26 cellular contexts compared by ENCODE assay signal in genomic region chr18:48688961-48689360, GRCh38.
"Had no signal": no experiment of that assay in that cellular context is flagged by ENCODE, and none has a peak within 500 bp of the region (broad histone marks: within the 10 kb centered on the region; RNA-seq: fewer than 3 reads in every experiment).

No MANE protein-coding gene starts in this region.

- H3K27ac ChIP-seq: brain microvascular endothelial cell, SK-N-MC, VCaP had no signal

- DNase-seq: activated CD4-positive, alpha-beta memory T cell treated with anti-CD3 and anti-CD28 coated beads for 36 hours; activated CD4-positive, alpha-beta T cell treated with anti-CD3 and anti-CD28 coated beads, Interleukin-2, amount 10 ng/mL, durations not matched to agents 7 days and 5 days; activated CD4-positive, CD25-positive, alpha-beta regulatory T cell; activated CD8-positive, alpha-beta memory T cell treated with anti-CD3 and anti-CD28 coated beads for 24 hours; activated gamma-delta T cell; activated naive CD4-positive, alpha-beta T cell treated with anti-CD3 and anti-CD28 coated beads for 36 hours; activated T-cell treated with anti-CD3 and anti-CD28 coated beads for 4 hours; activated T-cell treated with anti-CD3 and anti-CD28 coated beads, Interleukin-2, amount 50 U/mL, for 48 hours; brain microvascular endothelial cell; Kasumi-1; KBM-7; NCI-H1048; NCI-H146; NCI-H187 treated with DMSO at 0.1 percent for 48 hours; NCI-H2081 treated with DMSO at 0.1 percent for 48 hours; NCI-H2171 treated with DMSO at 0.1 percent for 48 hours; NCI-H345; NCI-H510A; NCI-H526 treated with DMSO at 0.1 percent for 48 hours; NCI-H82; RPMI8226; T-helper 1 cell had no signal

- H3K36me3 Mint-ChIP-seq: activated CD4-positive, alpha-beta memory T cell treated with anti-CD3 and anti-CD28 coated beads for 36 hours; activated naive CD8-positive, alpha-beta T cell had no signal

- H3K4me1 Mint-ChIP-seq: activated CD4-positive, alpha-beta T cell treated with anti-CD3 and anti-CD28 coated beads, Interleukin-2, amount 10 ng/mL, durations not matched to agents 7 days and 5 days; activated T-helper 17 cell treated with anti-CD3 and anti-CD28 coated beads, Interleukin-2, amount 50 U/mL, for 72 hours had no signal

- H3K27me3 ChIP-seq: brain microvascular endothelial cell had no signal

- H3K4me3 ChIP-seq: SK-N-MC had no signal

- H3K27ac Mint-ChIP-seq: activated CD4-positive, alpha-beta memory T cell treated with anti-CD3 and anti-CD28 coated beads for 36 hours; activated CD4-positive, alpha-beta T cell treated with anti-CD3 and anti-CD28 coated beads, Interleukin-2, amount 10 ng/mL, durations not matched to agents 7 days and 5 days; activated naive CD4-positive, alpha-beta T cell treated with anti-CD3 and anti-CD28 coated beads for 36 hours; activated naive CD8-positive, alpha-beta T cell; activated T-helper 17 cell treated with anti-CD3 and anti-CD28 coated beads, Interleukin-2, amount 50 U/mL, for 72 hours had no signal

- H3K9me3 Mint-ChIP-seq: activated CD4-positive, alpha-beta memory T cell treated with anti-CD3 and anti-CD28 coated beads for 36 hours; activated CD4-positive, alpha-beta T cell treated with anti-CD3 and anti-CD28 coated beads, Interleukin-2, amount 10 ng/mL, durations not matched to agents 7 days and 5 days; activated naive CD4-positive, alpha-beta T cell treated with anti-CD3 and anti-CD28 coated beads for 36 hours; activated T-helper 17 cell treated with anti-CD3 and anti-CD28 coated beads, Interleukin-2, amount 50 U/mL, for 72 hours had no signal

- H3K4me3 Mint-ChIP-seq: activated CD4-positive, alpha-beta memory T cell treated with anti-CD3 and anti-CD28 coated beads for 36 hours; activated CD4-positive, alpha-beta T cell treated with anti-CD3 and anti-CD28 coated beads, Interleukin-2, amount 10 ng/mL, durations not matched to agents 7 days and 5 days; activated naive CD4-positive, alpha-beta T cell treated with anti-CD3 and anti-CD28 coated beads for 36 hours; activated naive CD8-positive, alpha-beta T cell; activated T-helper 17 cell treated with anti-CD3 and anti-CD28 coated beads, Interleukin-2, amount 50 U/mL, for 72 hours had no signal

- H3K27me3 Mint-ChIP-seq: activated CD4-positive, alpha-beta memory T cell treated with anti-CD3 and anti-CD28 coated beads for 36 hours; activated CD4-positive, alpha-beta T cell treated with anti-CD3 and anti-CD28 coated beads, Interleukin-2, amount 10 ng/mL, durations not matched to agents 7 days and 5 days; activated naive CD8-positive, alpha-beta T cell; activated T-helper 17 cell treated with anti-CD3 and anti-CD28 coated beads, Interleukin-2, amount 50 U/mL, for 72 hours had no signal
